Comparison of ENCODE assay signal across 19 cellular contexts in the genomic region with DNA sequence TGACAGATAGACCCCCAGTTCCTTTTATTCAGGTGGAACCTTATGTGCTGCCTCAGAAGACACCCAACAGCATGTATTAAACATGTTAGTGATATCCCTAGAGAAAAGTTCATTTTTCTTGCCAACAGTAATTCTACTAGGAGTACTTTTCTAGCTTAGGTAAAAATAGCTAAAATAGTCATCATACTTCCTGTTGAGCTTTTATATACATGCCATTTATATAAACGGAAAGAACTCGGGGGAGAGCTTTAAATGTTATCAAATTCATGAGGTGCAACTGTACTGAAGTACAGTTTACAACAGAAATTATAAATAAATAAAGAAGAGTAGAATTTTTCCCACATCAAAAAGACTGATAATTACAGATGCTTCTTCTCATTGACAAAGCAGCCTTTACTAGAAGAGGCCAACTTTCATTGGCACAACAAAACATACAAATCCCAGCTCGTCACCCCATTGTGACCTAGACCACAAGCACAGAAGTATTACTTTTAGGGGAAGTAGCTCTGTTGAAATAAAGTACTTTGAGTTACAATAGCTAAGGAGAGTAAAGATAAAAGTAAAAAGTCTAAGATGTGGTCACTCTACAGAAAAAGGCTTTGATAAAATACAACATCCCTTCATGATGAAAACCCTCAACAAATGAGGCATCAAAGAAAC. TPM values are rescaled to one million over a fixed set of nuclear protein-coding genes. Genes with fewer than 3 reads are reported as not detected.
"Had no signal": no experiment of that assay in that cellular context is flagged by ENCODE, and none has a peak within 500 bp of the region (broad histone marks: within the 10 kb centered on the region; RNA-seq: fewer than 3 reads in every experiment).

No MANE protein-coding gene starts in this region.

- DNase-seq: activated CD4-positive, alpha-beta T cell treated with anti-CD3 and anti-CD28 coated beads, Interleukin-2, amount 50 U/mL, for 4 hours; activated CD4-positive, CD25-positive, alpha-beta regulatory T cell treated with anti-CD3 and anti-CD28 coated beads, Interleukin-2, amount 50 U/mL, for 72 hours; activated effector memory CD4-positive, alpha-beta T cell treated with anti-CD3 and anti-CD28 coated beads, Interleukin-2, amount 50 U/mL, for 16 hours; activated T-cell treated with anti-CD3 and anti-CD28 coated beads, Interleukin-2, amount 50 U/mL, for 1 hour; amygdala; brain microvascular endothelial cell; dermis blood vessel endothelial cell; glutamatergic neuron; left colon; nucleus accumbens; small intestine had no signal

- H3K4me1 ChIP-seq: right atrium auricular region, tibial nerve had no signal

- H3K27me3 ChIP-seq: brain microvascular endothelial cell, right atrium auricular region, tibial nerve had no signal

- H3K4me3 Mint-ChIP-seq: natural killer cell treated with Interleukin-12 subunit alpha and Interleukin-12 subunit beta and Interleukin-15 and Interleukin-18, amount 100 ng/mL, for 72 hours had no signal

- H3K27ac ChIP-seq: brain microvascular endothelial cell, right atrium auricular region, tibial nerve had no signal

- H3K36me3 ChIP-seq: brain microvascular endothelial cell, right atrium auricular region, tibial nerve had no signal

- ATAC-seq: activated naive CD4-positive, alpha-beta T cell treated with anti-CD3 and anti-CD28 coated beads, Interleukin-2, amount 50 U/mL, for 72 hours; left colon; natural killer cell treated with Interleukin-12 subunit alpha and Interleukin-12 subunit beta and Interleukin-15 and Interleukin-18, amount 100 ng/mL, for 72 hours had no signal

- H3K4me3 ChIP-seq: lung, right atrium auricular region, tibial nerve had no signal

- H3K27ac Mint-ChIP-seq: activated naive CD4-positive, alpha-beta T cell treated with anti-CD3 and anti-CD28 coated beads, Interleukin-2, amount 50 U/mL, for 72 hours; natural killer cell treated with Interleukin-12 subunit alpha and Interleukin-12 subunit beta and Interleukin-15 and Interleukin-18, amount 100 ng/mL, for 72 hours had no signal

- H3K36me3 Mint-ChIP-seq: activated naive CD4-positive, alpha-beta T cell treated with anti-CD3 and anti-CD28 coated beads, Interleukin-2, amount 50 U/mL, for 72 hours; natural killer cell treated with Interleukin-12 subunit alpha and Interleukin-12 subunit beta and Interleukin-15 and Interleukin-18, amount 100 ng/mL, for 72 hours had no signal

- H3K9me3 Mint-ChIP-seq: activated naive CD4-positive, alpha-beta T cell treated with anti-CD3 and anti-CD28 coated beads, Interleukin-2, amount 50 U/mL, for 72 hours; natural killer cell treated with Interleukin-12 subunit alpha and Interleukin-12 subunit beta and Interleukin-15 and Interleukin-18, amount 100 ng/mL, for 72 hours had no signal

RNA-seq across cellular contexts. Expression of a gene that starts 59.1 kb away (rescaled TPM):
- total RNA-seq: activated naive CD4-positive, alpha-beta T cell treated with anti-CD3 and anti-CD28 coated beads, Interleukin-2, amount 50 U/mL, for 72 hours; dermis blood vessel endothelial cell; epithelial cell of proximal tubule; lung; mononuclear cell; natural killer cell treated with Interleukin-12 subunit alpha and Interleukin-12 subunit beta and Interleukin-15 and Interleukin-18, amount 100 ng/mL, for 72 hours; posterior vena cava; right atrium auricular region had no signal
